Comparison of ENCODE assay signal across 24 cellular contexts in genomic region chrX:96432647-96433046, GRCh38.
A peak's percentile ranks its signal among the peaks of the same experiment; 100 is the strongest.
DNase-seq lines count a peak whose midpoint lies in the region; ATAC-seq and TF ChIP-seq lines count a peak whose summit lies in the region.
"Had no signal": no experiment of that assay in that cellular context is flagged by ENCODE, and none has a peak within 500 bp of the region (broad histone marks: within the 10 kb centered on the region; RNA-seq: fewer than 3 reads in every experiment).

No MANE protein-coding gene starts in this region.

- H3F3A ChIP-seq in smooth muscle cell (ENCODE audit: low read depth), result no peaks in the 10 kb centered on the region

- peaks cover 10% of the 10 kb centered on the region for H3K4me1 ChIP-seq in smooth muscle cell (ENCODE audit: low read depth)
- H3K4me1 ChIP-seq: BLaER1 treated with 17β-estradiol and CSF1 and Interleukin-3, amounts not matched to agents 10 nM and 100 nM; prostate gland had no signal

- in situ Hi-C loops in astrocyte of the spinal cord (cut with HindIII; ENCODE audit: low sequenced_read_pairs), result no loop called here

- H3K4me3 ChIP-seq in astrocyte of the spinal cord (ENCODE audit: low read depth, low read length), result no peak overlapping the region
- H3K4me3 ChIP-seq in fibroblast of pulmonary artery (replicated peaks; ENCODE audit: low read depth, low read length), result no peak overlapping the region
- H3K4me3 ChIP-seq in smooth muscle cell, result no peak overlapping the region
- H3K4me3 ChIP-seq in WERI-Rb-1 (ENCODE audit: low read depth, low read length), result no peak overlapping the region
- H3K4me3 ChIP-seq: BLaER1 treated with 17β-estradiol and CSF1 and Interleukin-3, amounts not matched to agents 10 nM and 100 nM; HAP-1; prostate gland had no signal

- intact Hi-C loops in left ventricle myocardium superior (cut with micrococcal nuclease), result no loop called here

- H3K27ac ChIP-seq in smooth muscle cell (ENCODE audit: low read depth) (peak overlapping the region; percentile 30), WERI-Rb-1 (no peak overlapping the region)
- H3K27ac ChIP-seq: BLaER1 treated with 17β-estradiol and CSF1 and Interleukin-3, amounts not matched to agents 10 nM and 100 nM; prostate gland had no signal

- no peaks in the 10 kb centered on the region for H3K36me3 ChIP-seq in smooth muscle cell (ENCODE audit: low read depth)
- no peaks in the 10 kb centered on the region for H3K36me3 ChIP-seq in WERI-Rb-1
- H3K36me3 ChIP-seq: BLaER1 treated with 17β-estradiol and CSF1 and Interleukin-3, amounts not matched to agents 10 nM and 100 nM; HAP-1; prostate gland had no signal

- peak overlapping the region; percentile 41 for H2AFZ ChIP-seq in smooth muscle cell (ENCODE audit: low read depth)

- H3K9ac ChIP-seq in smooth muscle cell (ENCODE audit: low read depth), result no peak overlapping the region
- H3K9ac ChIP-seq: BLaER1 treated with 17β-estradiol and CSF1 and Interleukin-3, amounts not matched to agents 10 nM and 100 nM had no signal

- no peaks in the 10 kb centered on the region for H3K79me2 ChIP-seq in smooth muscle cell (ENCODE audit: low read depth)

- H3K27me3 ChIP-seq in smooth muscle cell (ENCODE audit: low read depth) (no peaks in the 10 kb centered on the region), WERI-Rb-1 (ENCODE audit: insufficient read depth, low read depth, severe bottlenecking) (peaks cover 46% of the 10 kb centered on the region)

- peak overlapping the region; percentile 50 for H3K4me2 ChIP-seq in smooth muscle cell
- H3K4me2 ChIP-seq: BLaER1 treated with 17β-estradiol and CSF1 and Interleukin-3, amounts not matched to agents 10 nM and 100 nM had no signal

- TF ChIP-seq CTCF in astrocyte of the spinal cord (IDR thresholded peaks at IDR 0.05; ENCODE audit: low read depth, low read length), result no peak
- TF ChIP-seq CTCF in fibroblast of pulmonary artery (IDR thresholded peaks at IDR 0.05; ENCODE audit: low read length, missing control alignments), result no peak
- no peak for TF ChIP-seq CTCF in smooth muscle cell (IDR thresholded peaks at IDR 0.05; ENCODE audit: borderline replicate concordance, insufficient read depth, poor library complexity, severe bottlenecking)
- no peak for TF ChIP-seq CTCF in WERI-Rb-1 (IDR thresholded peaks at IDR 0.05; ENCODE audit: low read depth, low read length)

- WGBS in smooth muscle cell (ENCODE audit: low lambda C conversion rate), result 71% methylated on average over 1 of the region's 1 CpG

- H3K9me3 ChIP-seq in smooth muscle cell (replicated peaks; ENCODE audit: low read depth) (no peaks in the 10 kb centered on the region), WERI-Rb-1 (ENCODE audit: severe bottlenecking) (no peaks in the 10 kb centered on the region)
- H3K9me3 ChIP-seq: BLaER1 treated with 17β-estradiol and CSF1 and Interleukin-3, amounts not matched to agents 10 nM and 100 nM; HAP-1; prostate gland had no signal

- H4K20me1 ChIP-seq in smooth muscle cell (ENCODE audit: low read depth), result no peaks in the 10 kb centered on the region
- H4K20me1 ChIP-seq: BLaER1 treated with 17β-estradiol and CSF1 and Interleukin-3, amounts not matched to agents 10 nM and 100 nM had no signal

- DNase-seq in EL, result peak; percentile 22
- peak; percentile 19 for DNase-seq in astrocyte of the spinal cord (ENCODE audit: low read depth, low spot score)
- peak; percentile 36 for DNase-seq in fibroblast of pulmonary artery (ENCODE audit: low read depth)
- no peak for DNase-seq in smooth muscle cell (lab: John Stamatoyannopoulos, UW; ENCODE audit: unreplicated experiment)
- no peak for DNase-seq in left ventricle myocardium superior
- no peak for DNase-seq in WERI-Rb-1
- DNase-seq in NCI-H510A (lab: John Stamatoyannopoulos, UW), result no peak
- DNase-seq: activated CD8-positive, alpha-beta T cell treated with anti-CD3 and anti-CD28 coated beads, Interleukin-2, amount 10 ng/mL, durations not matched to agents 7 days and 5 days; activated T-cell treated with anti-CD3 and anti-CD28 coated beads for 4 hours; DMS153; effector memory CD8-positive, alpha-beta T cell; glutamatergic neuron; Kasumi-1; NCI-H1436 treated with DMSO at 0.1 percent for 48 hours; NCI-H446; NCI-H82; stimulated activated CD4-positive, alpha-beta T cell treated with anti-CD3 and anti-CD28 coated beads, Interleukin-4, amount 100 ng/mL, for 24 hours; trophoblast cell had no signal

- ATAC-seq in left ventricle myocardium superior, result no peak
- ATAC-seq in HG03097 (IDR thresholded peaks at IDR 0.05; ENCODE audit: low FRiP score, unreplicated experiment), result no peak
- ATAC-seq: activated CD8-positive, alpha-beta T cell treated with anti-CD3 and anti-CD28 coated beads, Interleukin-2, amount 10 ng/mL, durations not matched to agents 7 days and 5 days; effector memory CD8-positive, alpha-beta T cell; esophagus mucosa; sciatic nerve had no signal

Comparison
In these comparisons a context has a peak if more than half of its experiments do, and no peak if none do; other contexts are left out.
1. DNase-seq: peak in EL (single experiment), astrocyte of the spinal cord (single experiment) and fibroblast of pulmonary artery (single experiment); none in smooth muscle cell (single experiment), left ventricle myocardium superior (single experiment), WERI-Rb-1 (single experiment) and NCI-H510A (single experiment).